Comparison of ENCODE assay signal across 19 cellular contexts in the genomic region with DNA sequence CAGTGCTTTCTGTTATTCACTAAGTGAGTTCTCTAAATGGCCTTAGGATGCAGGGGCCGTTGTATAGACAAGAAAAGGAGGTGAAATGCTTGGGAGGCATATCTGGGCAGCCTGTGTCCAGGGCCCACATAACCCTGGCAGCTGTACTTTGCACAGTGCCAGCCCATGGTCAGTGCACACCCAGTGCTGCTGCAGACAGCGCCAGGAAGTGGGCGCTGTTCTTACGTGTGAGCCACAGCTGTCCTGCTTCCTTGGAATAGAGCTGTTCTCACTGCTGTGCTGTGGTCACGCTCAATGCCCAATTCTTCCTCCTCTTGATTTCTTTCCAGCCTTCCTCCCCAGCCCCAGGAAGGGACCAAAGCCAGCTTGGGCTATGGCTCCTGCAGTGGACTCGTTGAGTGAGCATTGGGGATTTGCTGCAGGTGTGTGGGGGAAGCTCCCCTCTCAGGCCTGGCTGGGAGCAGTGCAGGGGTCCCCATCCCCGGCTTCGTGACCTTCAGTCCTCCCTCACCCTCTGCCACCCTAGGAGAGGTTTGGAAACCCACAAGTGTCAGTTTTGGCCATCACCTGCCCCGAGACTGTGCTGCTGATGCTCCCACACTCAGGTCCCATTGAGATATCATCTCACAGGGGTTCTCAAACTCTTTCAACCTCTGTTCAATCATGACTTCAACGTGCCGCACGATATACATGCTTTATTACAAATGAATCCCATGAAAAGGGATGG.
DNase-seq lines count a peak whose midpoint lies in the region; ATAC-seq and TF ChIP-seq lines count a peak whose summit lies in the region.
"Had no signal": no experiment of that assay in that cellular context is flagged by ENCODE, and none has a peak within 500 bp of the region (broad histone marks: within the 10 kb centered on the region; RNA-seq: fewer than 3 reads in every experiment).

No MANE protein-coding gene starts in this region.

- ATAC-seq in HG03432 (IDR thresholded peaks at IDR 0.05; ENCODE audit: unreplicated experiment) = no peak
- ATAC-seq: GM12878 had no signal

- TF ChIP-seq POLR2A in thyroid gland (IDR thresholded peaks at IDR 0.05) = no peak

- DNase-seq in HT1080 (ENCODE audit: low read depth) (peak; percentile 16), kidney tubule cell (ENCODE audit: low spot score) (peak; percentile 28), thyroid gland (peak; percentile 7 to 16)
- DNase-seq in activated CD4-positive, alpha-beta T cell treated with anti-CD3 and anti-CD28 coated beads, Interleukin-2, amount 50 U/mL, for 4 hours = no peak
- no peak for DNase-seq in stimulated activated CD4-positive, alpha-beta T cell treated with anti-CD3 and anti-CD28 coated beads, Interleukin-4, amount 100 ng/mL, for 4 hours
- DNase-seq: CD4-positive, alpha-beta T cell; DMS153; GF-D8; GM23248; HCEC 1CT; MV-4-11; NCI-H187; NCI-H2107; NCI-H2227 treated with DMSO at 0.1 percent for 48 hours; NCI-H510A treated with DMSO at 0.1 percent for 48 hours; PC-9 had no signal

- no peaks in the 10 kb centered on the region for H3K27me3 ChIP-seq in thyroid gland

- intact Hi-C loops in thyroid gland (cut with DNase I) = no loop called here

- TF ChIP-seq CTCF in WI38 (IDR thresholded peaks at IDR 0.05; ENCODE audit: low read depth, low read length) (peak; percentile 8; the same call in 1 of the 2 replicates), thyroid gland (IDR thresholded peaks at IDR 0.05) (no peak)

- H3K4me3 ChIP-seq in WI38 (ENCODE audit: low read depth, low read length) = no peak overlapping the region
- no peak overlapping the region for H3K4me3 ChIP-seq in thyroid gland (replicated peaks in 1 of 3)
- H3K4me3 ChIP-seq: GM12878, GM23248, PC-9 had no signal

- H3K36me3 ChIP-seq in thyroid gland = no peaks in the 10 kb centered on the region

- H3K4me1 ChIP-seq in thyroid gland = peaks cover 8 to 12% of the 10 kb centered on the region in 2 donors

- no peaks in the 10 kb centered on the region for H3K9me3 ChIP-seq in thyroid gland

- WGBS in thyroid gland, 2 donors = 84 to 85% methylated on average over 11 to 12 of the region's 12 CpGs

- no peak overlapping the region for H3K27ac ChIP-seq in thyroid gland
- H3K27ac ChIP-seq: GM23248, PC-9 had no signal

Comparison
In these comparisons a context has a peak if more than half of its experiments do, and no peak if none do; other contexts are left out.
1. DNase-seq: peak in HT1080 (single experiment), kidney tubule cell (single experiment) and thyroid gland (2 of 2); none in activated CD4-positive, alpha-beta T cell treated with anti-CD3 and anti-CD28 coated beads, Interleukin-2, amount 50 U/mL, for 4 hours (0 of 2) and stimulated activated CD4-positive, alpha-beta T cell treated with anti-CD3 and anti-CD28 coated beads, Interleukin-4, amount 100 ng/mL, for 4 hours (0 of 2).